Comparison of ENCODE assay signal across 22 cellular contexts in genomic region chr1:160800142-160800541, GRCh38. TPM values are rescaled to one million over a fixed set of nuclear protein-coding genes. Genes with fewer than 3 reads are reported as not detected.
DNase-seq lines count a peak whose midpoint lies in the region; ATAC-seq, FAIRE-seq and TF ChIP-seq lines count a peak whose summit lies in the region.
"Had no signal": no experiment of that assay in that cellular context is flagged by ENCODE, and none has a peak within 500 bp of the region (broad histone marks: within the 10 kb centered on the region; RNA-seq: fewer than 3 reads in every experiment).

No MANE protein-coding gene starts in this region.

- no peak for TF ChIP-seq CTCF in natural killer cell (IDR thresholded peaks at IDR 0.05)

- H3K4me3 Mint-ChIP-seq in T-helper 2 cell treated with Interferon-gamma antibody and Interleukin-4, amounts not matched to agents 5 μg/mL and 100 μg/mL, for 36 hours, result peak overlapping the region; percentile 88
- peak overlapping the region; percentile 96 for H3K4me3 Mint-ChIP-seq in activated naive CD4-positive, alpha-beta T cell treated with anti-CD3 and anti-CD28 coated beads, Interleukin-2, amount 10 ng/mL, durations not matched to agents 7 days and 5 days
- H3K4me3 Mint-ChIP-seq in natural killer cell, result peak overlapping the region; percentile 80
- H3K4me3 Mint-ChIP-seq: GM23338 had no signal

- H3K36me3 Mint-ChIP-seq in T-helper 2 cell treated with Interferon-gamma antibody and Interleukin-4, amounts not matched to agents 5 μg/mL and 100 μg/mL, for 36 hours (ENCODE audit: low read depth), result peaks cover 30% of the 10 kb centered on the region
- H3K36me3 Mint-ChIP-seq in activated naive CD4-positive, alpha-beta T cell treated with anti-CD3 and anti-CD28 coated beads, Interleukin-2, amount 10 ng/mL, durations not matched to agents 7 days and 5 days, result peaks cover 68% of the 10 kb centered on the region
- H3K36me3 Mint-ChIP-seq in natural killer cell, result no peaks in the 10 kb centered on the region

- intact Hi-C loops in natural killer cell (cut with micrococcal nuclease), result no loop called here

- H3K27ac Mint-ChIP-seq in T-helper 2 cell treated with Interferon-gamma antibody and Interleukin-4, amounts not matched to agents 5 μg/mL and 100 μg/mL, for 36 hours, result peak overlapping the region; percentile 12
- peak overlapping the region; percentile 99 for H3K27ac Mint-ChIP-seq in activated naive CD4-positive, alpha-beta T cell treated with anti-CD3 and anti-CD28 coated beads, Interleukin-2, amount 10 ng/mL, durations not matched to agents 7 days and 5 days
- peak overlapping the region; percentile 76 to 91 for H3K27ac Mint-ChIP-seq in natural killer cell
- H3K27ac Mint-ChIP-seq: GM23338 had no signal

- DNase-seq in T-helper 2 cell treated with Interferon-gamma antibody and Interleukin-4, amounts not matched to agents 5 μg/mL and 100 μg/mL, for 36 hours (ENCODE audit: low spot score), result no peak
- DNase-seq in T-helper 2 cell (no peak), GM19239 (ENCODE audit: insufficient read length, low spot score) (no peak), natural killer cell (no peak), NCI-H128 (lab: John Stamatoyannopoulos, UW; ENCODE audit: unreplicated experiment) (no peak)
- DNase-seq in activated naive CD4-positive, alpha-beta T cell treated with anti-CD3 and anti-CD28 coated beads, Interleukin-2, amount 10 ng/mL, durations not matched to agents 7 days and 5 days, result no peak
- DNase-seq: 8988T; amniotic stem cell; hippocampal formation; kidney glomerular epithelial cell; mesendoderm; NCI-H1105; NCI-H526 treated with DMSO at 0.1 percent for 48 hours; right cardiac atrium; stimulated activated CD8-positive, alpha-beta memory T cell treated with anti-CD3 and anti-CD28 coated beads, Interleukin-4, amount 100 ng/mL, for 48 hours; transverse colon had no signal

- CTCF ChIA-PET in activated naive CD4-positive, alpha-beta T cell treated with anti-CD3 and anti-CD28 coated beads, Interleukin-2, amount 10 ng/mL, durations not matched to agents 7 days and 5 days (lab: Charles Lee), result interaction anchor here (0.6 to 7.0 kb wide), 11 partner anchors 12 to 351 kb away, joined by 3 to 50 read pairs (median 4); partner anchors contain the start of gene ITLN2

- FAIRE-seq in GM19239 (lab: Jason Lieb, UNC), result peak; percentile 18
- FAIRE-seq: endometrium, RCC 7860 had no signal

- H3K27me3 Mint-ChIP-seq in T-helper 2 cell treated with Interferon-gamma antibody and Interleukin-4, amounts not matched to agents 5 μg/mL and 100 μg/mL, for 36 hours (ENCODE audit: low read depth), result peaks cover 11% of the 10 kb centered on the region
- no peaks in the 10 kb centered on the region for H3K27me3 Mint-ChIP-seq in activated naive CD4-positive, alpha-beta T cell treated with anti-CD3 and anti-CD28 coated beads, Interleukin-2, amount 10 ng/mL, durations not matched to agents 7 days and 5 days
- H3K27me3 Mint-ChIP-seq in natural killer cell (ENCODE audit: low read depth in 2 of 2), result no peaks in the 10 kb centered on the region

- H3K4me1 Mint-ChIP-seq in T-helper 2 cell treated with Interferon-gamma antibody and Interleukin-4, amounts not matched to agents 5 μg/mL and 100 μg/mL, for 36 hours (ENCODE audit: low read depth), result peaks cover 64% of the 10 kb centered on the region
- peaks cover 71% of the 10 kb centered on the region for H3K4me1 Mint-ChIP-seq in activated naive CD4-positive, alpha-beta T cell treated with anti-CD3 and anti-CD28 coated beads, Interleukin-2, amount 10 ng/mL, durations not matched to agents 7 days and 5 days
- peaks cover 71 to 78% of the 10 kb centered on the region in 2 donors for H3K4me1 Mint-ChIP-seq in natural killer cell
- H3K4me1 Mint-ChIP-seq: GM23338 had no signal

- H3K9me3 Mint-ChIP-seq in T-helper 2 cell treated with Interferon-gamma antibody and Interleukin-4, amounts not matched to agents 5 μg/mL and 100 μg/mL, for 36 hours, result peaks cover 12% of the 10 kb centered on the region
- H3K9me3 Mint-ChIP-seq in activated naive CD4-positive, alpha-beta T cell treated with anti-CD3 and anti-CD28 coated beads, Interleukin-2, amount 10 ng/mL, durations not matched to agents 7 days and 5 days, result peaks cover 10% of the 10 kb centered on the region
- H3K9me3 Mint-ChIP-seq in natural killer cell, result no peaks in the 10 kb centered on the region
- H3K9me3 Mint-ChIP-seq: GM23338 had no signal

- ATAC-seq in natural killer cell, result no peak
- no peak for ATAC-seq in GM18873 (IDR thresholded peaks at IDR 0.05; ENCODE audit: low FRiP score, unreplicated experiment)
- ATAC-seq in HG03565 (IDR thresholded peaks at IDR 0.05; ENCODE audit: unreplicated experiment), result no peak
- ATAC-seq: GM23338, right cardiac atrium, SK-N-SH treated with all-trans-retinoic acid at 6 μM for 48 hours had no signal

RNA-seq across cellular contexts. Expression of gene LY9, which starts 4.2 kb away (rescaled TPM):
- total RNA-seq in natural killer cell, result 10 to 100 TPM; 30.3 to 47.1 (median 34.4) TPM
- total RNA-seq: GM23338 had no signal

Comparison
In these comparisons a context has a peak if more than half of its experiments do, and no peak if none do; other contexts are left out.
1. H3K27ac Mint-ChIP-seq: peak in every context shown above with its lines; median percentile 99 in activated naive CD4-positive, alpha-beta T cell treated with anti-CD3 and anti-CD28 coated beads, Interleukin-2, amount 10 ng/mL, durations not matched to agents 7 days and 5 days; 84 in natural killer cell; 12 in T-helper 2 cell treated with Interferon-gamma antibody and Interleukin-4, amounts not matched to agents 5 μg/mL and 100 μg/mL, for 36 hours.